ENCODE assay signal across 2 cellular contexts in genomic region chr11:95803973-95804372, GRCh38.
A peak's percentile ranks its signal among the peaks of the same experiment; 100 is the strongest.
TF ChIP-seq lines count a peak whose summit lies in the region.

No MANE protein-coding gene starts in this region.

TF ChIP-seq in IMR-90, 13 proteins besides CTCF, POLR2A, EP300 and RAD21:
- TF ChIP-seq USF2 (IDR thresholded peaks at IDR 0.05; ENCODE audit: low read depth, low read length) (no peak), SMC3 (IDR thresholded peaks at IDR 0.05; ENCODE audit: low read depth, low read length) (no peak), MAFK (IDR thresholded peaks at IDR 0.05; ENCODE audit: low read depth, low read length) (0 out of 2 replicates have a peak, but pooled peaks have one; percentile 1), BHLHE40 (IDR thresholded peaks at IDR 0.05; ENCODE audit: low read depth, low read length) (no peak)

TF ChIP-seq in K562, 482 proteins besides CTCF, POLR2A, EP300 and RAD21:
- TF ChIP-seq KLF1 (tag; IDR thresholded peaks at IDR 0.05), result no peak
- peak; percentile 62 for TF ChIP-seq ZNF316 (IDR thresholded peaks at IDR 0.05)
- TF ChIP-seq SRF (CRISPR knock-in tag; IDR thresholded peaks at IDR 0.05), result no peak
- no peak for TF ChIP-seq IRF9 (tag; IDR thresholded peaks at IDR 0.05)
- TF ChIP-seq FIP1L1 (IDR thresholded peaks at IDR 0.05; ENCODE audit: low read depth, low read length, poor library complexity, severe bottlenecking), result no peak
- TF ChIP-seq NR2F6 (CRISPR knock-in tag; IDR thresholded peaks at IDR 0.05), result no peak
- TF ChIP-seq C11orf30 (IDR thresholded peaks at IDR 0.05; ENCODE audit: low read depth), result peak; percentile 32; the same call in 1 of the 2 replicates
- no peak for TF ChIP-seq ZNF609 (CRISPR knock-in tag; IDR thresholded peaks at IDR 0.05; ENCODE audit: borderline replicate concordance)
- TF ChIP-seq ZC3H4 (CRISPR knock-in tag; IDR thresholded peaks at IDR 0.05; ENCODE audit: borderline replicate concordance), result no peak
- TF ChIP-seq HMG20A (CRISPR knock-in tag; conservative IDR thresholded peaks at IDR 0.05), result no peak
- no peak for TF ChIP-seq FOXP4 (CRISPR knock-in tag; IDR thresholded peaks at IDR 0.05; ENCODE audit: borderline replicate concordance)
- no peak for TF ChIP-seq MEF2D (tag; conservative IDR thresholded peaks at IDR 0.05; ENCODE audit: low read depth)
- TF ChIP-seq SNRNP70 (optimal IDR thresholded peaks at IDR 0.05; ENCODE audit: low read depth, low read length), result no peak
- no peak for TF ChIP-seq PTBP1 (IDR thresholded peaks at IDR 0.05; ENCODE audit: low read depth, low read length)
TF ChIP-seq in K562: peak in this region for 2.
